8 cellular contexts compared by ENCODE assay signal in the genomic region with DNA sequence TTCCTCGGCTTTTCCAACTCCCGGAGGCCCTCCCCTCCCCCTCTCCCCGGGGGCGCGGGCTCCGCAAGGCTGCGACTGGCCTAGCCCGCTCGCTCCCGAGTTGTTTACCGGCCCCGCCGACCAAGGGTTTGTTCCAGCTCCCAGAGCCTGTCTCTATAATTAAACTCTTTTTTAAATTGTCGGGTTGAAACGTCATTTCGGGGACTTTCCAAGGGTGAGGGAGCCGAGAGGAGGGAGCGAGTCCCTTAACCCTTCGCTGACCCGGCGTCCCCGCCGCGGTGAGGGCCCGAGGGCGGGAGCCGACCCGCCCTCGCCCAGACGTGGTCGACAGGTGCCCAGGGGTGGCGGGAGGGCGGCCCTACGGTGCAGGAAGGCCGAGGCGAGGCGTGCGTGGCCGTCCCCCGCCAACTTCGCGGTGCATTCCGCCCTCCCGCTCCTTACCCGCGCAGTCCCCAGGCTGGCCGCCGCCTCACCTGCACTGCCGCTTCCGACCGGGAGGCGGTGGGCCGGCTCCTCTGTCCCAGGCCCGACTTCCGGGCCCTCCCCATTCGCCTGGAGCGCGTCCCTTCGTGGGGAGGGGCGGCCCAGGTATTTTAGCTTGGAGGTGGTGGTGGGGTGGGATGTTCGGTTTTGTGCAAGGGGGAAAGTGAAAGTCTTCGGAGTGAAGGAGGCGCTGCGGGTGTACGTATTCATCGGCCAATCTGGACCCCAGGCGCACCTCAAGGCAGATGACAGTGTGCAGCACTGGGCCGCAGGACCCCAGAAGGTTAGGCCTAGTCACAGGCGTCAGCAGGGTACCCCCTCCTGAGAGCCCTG. TPM values are rescaled to one million over a fixed set of nuclear protein-coding genes. Genes with fewer than 3 reads are reported as not detected.
DNase-seq lines count a peak whose midpoint lies in the region; ATAC-seq, FAIRE-seq and TF ChIP-seq lines count a peak whose summit lies in the region.

No MANE protein-coding gene starts in this region.

- H3K4me3 Mint-ChIP-seq in T-helper 1 cell treated with Interleukin-12 subunit alpha and Interleukin-12 subunit beta and Interleukin-4 antibody, amounts not matched to agents 30 μg/mL and 1 μg/mL, for 36 hours, result peak overlapping the region; percentile 90

- TF ChIP-seq POLR2A in gastrocnemius medialis (IDR thresholded peaks at IDR 0.05), result peak; percentile 79 to 89

- TF ChIP-seq CTCF in astrocyte of the cerebellum (IDR thresholded peaks at IDR 0.05; ENCODE audit: low read depth, low read length, missing control alignments) (peak; percentile 69), gastrocnemius medialis (IDR thresholded peaks at IDR 0.05 in 4 of 5, conservative IDR thresholded peaks at IDR 0.05 in 1 of 5) (peak; percentile 92 to 97 (median 96))

- peak overlapping the region; percentile 97 to 100 (median 98) for H3K27ac ChIP-seq in gastrocnemius medialis

- peak; percentile 98 for FAIRE-seq in HTR-8/SVneo (lab: Jason Lieb, UNC)

- peak overlapping the region; percentile 99 for H3K27ac Mint-ChIP-seq in T-helper 1 cell treated with Interleukin-12 subunit alpha and Interleukin-12 subunit beta and Interleukin-4 antibody, amounts not matched to agents 30 μg/mL and 1 μg/mL, for 36 hours

- H3K9me3 ChIP-seq in gastrocnemius medialis, result no peaks in the 10 kb centered on the region

- H3K36me3 Mint-ChIP-seq in T-helper 1 cell treated with Interleukin-12 subunit alpha and Interleukin-12 subunit beta and Interleukin-4 antibody, amounts not matched to agents 30 μg/mL and 1 μg/mL, for 36 hours (ENCODE audit: low read depth), result peaks cover 23% of the 10 kb centered on the region

- no peaks in the 10 kb centered on the region for H3K27me3 Mint-ChIP-seq in T-helper 1 cell treated with Interleukin-12 subunit alpha and Interleukin-12 subunit beta and Interleukin-4 antibody, amounts not matched to agents 30 μg/mL and 1 μg/mL, for 36 hours (ENCODE audit: low read depth)

- H3K36me3 ChIP-seq in gastrocnemius medialis, result peaks cover 0 to 15% of the 10 kb centered on the region in 2 donors

- peaks cover 15% of the 10 kb centered on the region for H3K9me3 Mint-ChIP-seq in T-helper 1 cell treated with Interleukin-12 subunit alpha and Interleukin-12 subunit beta and Interleukin-4 antibody, amounts not matched to agents 30 μg/mL and 1 μg/mL, for 36 hours

- ATAC-seq in GM21360 (IDR thresholded peaks at IDR 0.05; ENCODE audit: unreplicated experiment) (peak; percentile 45), gastrocnemius medialis (peak; percentile 35 to 42)

- intact Hi-C loops in gastrocnemius medialis (cut with DNase I; ENCODE audit: low total_unique reads), result loop anchor here (1.0 to 5.0 kb wide), 2 partner anchors 20 to 654 kb away; no protein-coding TSS in a partner anchor

- in situ Hi-C loops in astrocyte of the cerebellum (cut with HindIII; ENCODE audit: low sequenced_read_pairs), result no loop called here
- in situ Hi-C loops in gastrocnemius medialis (cut with MboI; ENCODE audit: low sequenced_read_pairs in 4 of 4), result loop anchor here in 2 of 4 donors (10.0 to 25.0 kb wide), 2 partner anchors 259 to 551 kb away; no protein-coding TSS in a partner anchor

- peaks cover 36% of the 10 kb centered on the region for H3K4me1 Mint-ChIP-seq in T-helper 1 cell treated with Interleukin-12 subunit alpha and Interleukin-12 subunit beta and Interleukin-4 antibody, amounts not matched to agents 30 μg/mL and 1 μg/mL, for 36 hours (ENCODE audit: low read depth)

- H3K4me3 ChIP-seq in astrocyte of the cerebellum (ENCODE audit: low read depth, low read length) (peak overlapping the region; percentile 99), iPS-11a (ENCODE audit: low read depth, low read length) (peak overlapping the region; percentile 98), gastrocnemius medialis (peak overlapping the region; percentile 72 to 90 (median 82))

- peak; percentile 41 for DNase-seq in DMS79 (lab: John Stamatoyannopoulos, UW)
- DNase-seq in HTR-8/SVneo (ENCODE audit: insufficient read length, low spot score), result no peak
- DNase-seq in astrocyte of the cerebellum (ENCODE audit: low read depth), result no peak
- peak; percentile 69 to 81 for DNase-seq in gastrocnemius medialis
- DNase-seq in SHP77 treated with DMSO at 0.1 percent for 48 hours (lab: John Stamatoyannopoulos, UW), result no peak

- no peaks in the 10 kb centered on the region for H3K27me3 ChIP-seq in gastrocnemius medialis

- peaks cover 0 to 8% of the 10 kb centered on the region in 2 donors for H3K4me1 ChIP-seq in gastrocnemius medialis

RNA-seq across cellular contexts. Expression of a gene that starts 2.9 kb away (rescaled TPM):
- 100 to 1,000 TPM in 3 of 4 donors, 10 to 100 TPM in 1; 60.2 to 196 (median 125) TPM for total RNA-seq in gastrocnemius medialis

Comparison
In these comparisons a context has a peak if more than half of its experiments do, and no peak if none do; other contexts are left out.
1. DNase-seq: peak in DMS79 (single experiment) and gastrocnemius medialis (2 of 2); none in HTR-8/SVneo (single experiment), astrocyte of the cerebellum (single experiment) and SHP77 treated with DMSO at 0.1 percent for 48 hours (single experiment).
2. Peak in every context shown above with its lines, with median percentiles within 50 percentile points of each other: H3K4me3 ChIP-seq.